ENCODE assay signal across 1 cellular context in genomic region chr19:3366761-3367571, GRCh38.
TF ChIP-seq lines count a peak whose summit lies in the region.

No MANE protein-coding gene starts in this region.

TF ChIP-seq in HepG2, 621 proteins besides CTCF, POLR2A, EP300 and RAD21 (continued from another document and continues in another):
- TF ChIP-seq PRDM15 (CRISPR knock-in tag; IDR thresholded peaks at IDR 0.05) (peak; percentile 85), MAZ (IDR thresholded peaks at IDR 0.05; ENCODE audit: borderline replicate concordance, low read depth, low read length) (no peak), MAZ (CRISPR knock-in tag; IDR thresholded peaks at IDR 0.05; ENCODE audit: low read depth) (0 out of 2 replicates have a peak, but pooled peaks have one; percentile 19), GPN1 (CRISPR knock-in tag; IDR thresholded peaks at IDR 0.05; ENCODE audit: borderline replicate concordance) (no peak), ZNF432 (CRISPR knock-in tag; IDR thresholded peaks at IDR 0.05; ENCODE audit: borderline replicate concordance) (no peak), JUN (CRISPR knock-in tag; IDR thresholded peaks at IDR 0.05) (no peak), HNRNPK (IDR thresholded peaks at IDR 0.05; ENCODE audit: low read depth, low read length, poor library complexity, severe bottlenecking) (peak; percentile 88), ZNF687 (CRISPR knock-in tag; IDR thresholded peaks at IDR 0.05) (peak; percentile 70), ZNF143 (CRISPR knock-in tag; IDR thresholded peaks at IDR 0.05) (no peak), ZNF740 (CRISPR knock-in tag; IDR thresholded peaks at IDR 0.05) (0 out of 2 replicates have a peak, but pooled peaks have one; percentile 13), PCBP1 (IDR thresholded peaks at IDR 0.05; ENCODE audit: borderline replicate concordance, low read depth, low read length) (peak; percentile 77; the same call in 1 of the 2 replicates), ZNF776 (CRISPR knock-in tag; IDR thresholded peaks at IDR 0.05) (no peak), NFRKB (IDR thresholded peaks at IDR 0.05) (no peak), MYC (CRISPR knock-in tag; IDR thresholded peaks at IDR 0.05; ENCODE audit: borderline replicate concordance) (peak; percentile 62; the same call in 1 of the 2 replicates), ZNF251 (CRISPR knock-in tag; IDR thresholded peaks at IDR 0.05) (no peak), SAP130 (CRISPR knock-in tag; IDR thresholded peaks at IDR 0.05; ENCODE audit: low read depth) (0 out of 2 replicates have a peak, but pooled peaks have one; percentile 13), ZNF281 (CRISPR knock-in tag; IDR thresholded peaks at IDR 0.05; ENCODE audit: borderline replicate concordance) (peak; percentile 71; the same call in 1 of the 2 replicates), PRPF4 (IDR thresholded peaks at IDR 0.05; ENCODE audit: low read depth, low read length, poor library complexity, severe bottlenecking) (peak; percentile 74), SRSF1 (optimal IDR thresholded peaks at IDR 0.05; ENCODE audit: low read depth, low read length) (peak; percentile 23), RBFOX2 (IDR thresholded peaks at IDR 0.05; ENCODE audit: low read depth, low read length) (0 out of 2 replicates have a peak, but pooled peaks have one; percentile 44), ZFX (CRISPR knock-in tag; IDR thresholded peaks at IDR 0.05; ENCODE audit: low read depth) (0 out of 2 replicates have a peak, but pooled peaks have one; percentile 22), MLXIP (CRISPR knock-in tag; IDR thresholded peaks at IDR 0.05; ENCODE audit: borderline replicate concordance) (no peak), HMGXB4 (CRISPR knock-in tag; IDR thresholded peaks at IDR 0.05; ENCODE audit: borderline replicate concordance in 1 of 2, low read depth in 1 of 2) (0 out of 4 replicates have a peak, but pooled peaks of 1 of the 2 experiments have one; percentile 24), ZNF574 (CRISPR knock-in tag; IDR thresholded peaks at IDR 0.05) (0 out of 2 replicates have a peak, but pooled peaks have one; percentile 17), ETV5 (CRISPR knock-in tag; IDR thresholded peaks at IDR 0.05; ENCODE audit: borderline replicate concordance) (no peak), TFDP1 (CRISPR knock-in tag; IDR thresholded peaks at IDR 0.05; ENCODE audit: borderline replicate concordance) (peak; percentile 18; the same call in 1 of the 2 replicates), MAFF (IDR thresholded peaks at IDR 0.05; ENCODE audit: low read depth, low read length) (no peak)
